Comparison of ENCODE assay signal across 8 cellular contexts in the genomic region with DNA sequence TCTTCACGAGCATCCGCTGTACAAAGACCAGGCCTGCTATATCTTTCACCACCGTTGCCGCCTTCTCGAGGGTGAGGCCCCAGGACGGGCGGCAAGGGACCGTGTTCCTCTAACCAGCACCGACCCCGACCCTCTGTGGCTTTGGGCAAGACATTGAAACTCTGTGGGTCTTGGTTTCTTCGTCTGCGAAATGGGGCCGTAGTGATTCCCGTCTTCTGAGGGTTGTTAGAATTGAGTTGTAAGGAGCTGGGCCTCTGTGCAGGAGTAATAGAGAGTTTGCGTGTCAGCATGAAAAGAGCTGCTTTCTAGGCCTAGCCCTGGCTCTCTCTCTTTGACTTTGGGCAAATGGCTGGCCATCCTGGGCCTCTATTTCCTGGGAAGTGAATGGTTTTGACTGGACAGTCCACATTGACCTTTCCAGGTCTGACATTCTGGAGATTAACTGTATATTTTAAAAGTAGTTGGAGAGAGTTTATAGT. TPM values are rescaled to one million over a fixed set of nuclear protein-coding genes. Genes with fewer than 3 reads are reported as not detected.
DNase-seq lines count a peak whose midpoint lies in the region; ATAC-seq, FAIRE-seq and TF ChIP-seq lines count a peak whose summit lies in the region.

No MANE protein-coding gene starts in this region.

- no peak for TF ChIP-seq POLR2A in IMR-90 (IDR thresholded peaks at IDR 0.05; ENCODE audit: low read depth, low read length)

- H3K18ac ChIP-seq in IMR-90 (ENCODE audit: low read depth, low read length): no peak overlapping the region

- TF ChIP-seq RAD21 in IMR-90 (IDR thresholded peaks at IDR 0.05; ENCODE audit: low read length): no peak

- H3K9ac ChIP-seq in IMR-90 (ENCODE audit: low read depth, low read length) (peak overlapping the region; percentile 66), mucosa of stomach (ENCODE audit: low read length) (peak overlapping the region; percentile 90)

- peak overlapping the region; percentile 94 for H3K4me2 ChIP-seq in IMR-90 (ENCODE audit: low read depth, low read length)

- H3K9me3 ChIP-seq in IMR-90 (ENCODE audit: control insufficient read depth, insufficient read depth, low read length): no peaks in the 10 kb centered on the region
- no peaks in the 10 kb centered on the region for H3K9me3 ChIP-seq in mucosa of stomach (ENCODE audit: control insufficient read depth, low read length)

- H2BK20ac ChIP-seq in IMR-90 (ENCODE audit: low read depth, low read length): no peak overlapping the region

- peak overlapping the region; percentile 46 for H4K5ac ChIP-seq in IMR-90 (ENCODE audit: low read depth, low read length)

- peak overlapping the region; percentile 61 for H2AK5ac ChIP-seq in IMR-90 (ENCODE audit: low read depth, low read length)

- H4K20me1 ChIP-seq in IMR-90 (ENCODE audit: insufficient read depth, low read length): peaks cover 1% of the 10 kb centered on the region; the same call in 1 of the 2 replicates

- peak overlapping the region; percentile 84 for H3K27ac Mint-ChIP-seq in activated CD4-positive, alpha-beta T cell treated with anti-CD3 and anti-CD28 coated beads for 36 hours
- H3K27ac Mint-ChIP-seq in chondrocyte (ENCODE audit: unreplicated experiment): peak overlapping the region; percentile 80

- peak overlapping the region; percentile 81 to 83 for H4K8ac ChIP-seq in IMR-90 (ENCODE audit: low read depth in 2 of 2, low read length in 2 of 2)

- H3K23ac ChIP-seq in IMR-90 (ENCODE audit: low read depth, low read length): peak overlapping the region; percentile 7

- POLR2A ChIA-PET in activated CD4-positive, alpha-beta T cell treated with anti-CD3 and anti-CD28 coated beads for 36 hours (lab: Charles Lee): interaction anchor here (0.6 to 1.0 kb wide), 3 partner anchors 134 to 212 kb away, joined by 3 to 5 read pairs (median 3); no protein-coding TSS in a partner anchor
- POLR2A ChIA-PET in IMR-90 (lab: Charles Lee; ENCODE audit: unreplicated experiment): interaction anchor here (0.6 kb wide), 1 partner anchor 688 kb away, joined by 3 read pairs; no protein-coding TSS in a partner anchor

- no TSS peak for BruUV-seq in IMR-90 (replicated peaks; lab: Mats Ljungman, UMichigan)

- no peak for DNase-seq in activated CD4-positive, alpha-beta T cell treated with anti-CD3 and anti-CD28 coated beads for 36 hours
- no peak for DNase-seq in activated CD4-positive, alpha-beta T cell treated with anti-CD3 and anti-CD28 coated beads, Interleukin-2, amount 50 U/mL, for 1 hour
- DNase-seq in IMR-90 (peak; percentile 6), chondrocyte (ENCODE audit: low spot score) (no peak), HTR-8/SVneo (ENCODE audit: insufficient read length, low spot score) (no peak), cerebellar cortex (ENCODE audit: low spot score) (no peak)
- no peak for DNase-seq in central memory CD4-positive, alpha-beta T cell

- H3K36me3 ChIP-seq in IMR-90 (ENCODE audit: control insufficient read depth, insufficient read depth, low read length) (peaks cover 11% of the 10 kb centered on the region), mucosa of stomach (ENCODE audit: control insufficient read depth, insufficient read depth, low read length) (no peaks in the 10 kb centered on the region)

- H3K9me1 ChIP-seq in IMR-90 (ENCODE audit: insufficient read depth, low read length): peaks cover 6% of the 10 kb centered on the region; the same call in 1 of the 2 replicates

- peaks cover 43 to 53% of the 10 kb centered on the region in 2 experiments for H3K79me1 ChIP-seq in IMR-90 (ENCODE audit: low read depth in 1 of 2, low read length in 2 of 2)

- peak overlapping the region; percentile 41 for H3K27ac ChIP-seq in IMR-90 (ENCODE audit: insufficient read depth, low read length)

- CTCF ChIA-PET in activated CD4-positive, alpha-beta T cell treated with anti-CD3 and anti-CD28 coated beads for 36 hours (lab: Charles Lee): interaction anchor here (0.6 to 3.6 kb wide), 9 partner anchors 11 to 542 kb away, joined by 3 to 16 read pairs (median 3); no protein-coding TSS in a partner anchor
- CTCF ChIA-PET in IMR-90 (lab: Yijun Ruan, JAX): interaction anchor here (0.6 kb wide), 1 partner anchor 129 kb away, joined by 3 read pairs; no protein-coding TSS in a partner anchor

- H3K36me3 Mint-ChIP-seq in activated CD4-positive, alpha-beta T cell treated with anti-CD3 and anti-CD28 coated beads for 36 hours (ENCODE audit: low read depth): peaks cover 29% of the 10 kb centered on the region
- peaks cover 8% of the 10 kb centered on the region for H3K36me3 Mint-ChIP-seq in chondrocyte (ENCODE audit: low read depth)

- H3K4me3 ChIP-seq in IMR-90 (ENCODE audit: insufficient read depth, low read depth, low read length) (peak overlapping the region; percentile 73), mucosa of stomach (ENCODE audit: low read length) (peak overlapping the region; percentile 44)

- H3K14ac ChIP-seq in IMR-90 (replicated peaks; ENCODE audit: low read depth, low read length): peak overlapping the region; percentile 47

- H3K27me3 Mint-ChIP-seq in activated CD4-positive, alpha-beta T cell treated with anti-CD3 and anti-CD28 coated beads for 36 hours: no peaks in the 10 kb centered on the region
- H3K27me3 Mint-ChIP-seq in chondrocyte (ENCODE audit: low read depth): no peaks in the 10 kb centered on the region

- in situ Hi-C loops in IMR-90 (cut with MboI; ENCODE audit: low sequenced_read_pairs): loop anchor here (25.0 kb wide), 1 partner anchor 338 kb away; no protein-coding TSS in a partner anchor

- H3K4ac ChIP-seq in IMR-90 (ENCODE audit: low read depth, low read length): peak overlapping the region; percentile 54

- peak; percentile 14 for ATAC-seq in activated CD4-positive, alpha-beta T cell treated with anti-CD3 and anti-CD28 coated beads for 36 hours
- peak; percentile 45 for ATAC-seq in IMR-90 (ENCODE audit: low read depth)

- no peak overlapping the region for H2BK5ac ChIP-seq in IMR-90 (ENCODE audit: low read depth, low read length, poor library complexity, severe bottlenecking)

- TF ChIP-seq CTCF in IMR-90 (conservative IDR thresholded peaks at IDR 0.05; ENCODE audit: low read depth, low read length) (no peak), chondrocyte (IDR thresholded peaks at IDR 0.05) (no peak)

- no peak for FAIRE-seq in HTR-8/SVneo (lab: Jason Lieb, UNC)

- no peaks in the 10 kb centered on the region for H3K9me3 Mint-ChIP-seq in activated CD4-positive, alpha-beta T cell treated with anti-CD3 and anti-CD28 coated beads for 36 hours (ENCODE audit: low read depth)
- H3K9me3 Mint-ChIP-seq in chondrocyte (ENCODE audit: low read depth): no peaks in the 10 kb centered on the region

- dilution Hi-C loops in IMR-90 (cut with HindIII; ENCODE audit: low sequenced_read_pairs, unreplicated experiment): no loop called here

- peak overlapping the region; percentile 53; the same call in 1 of the 2 replicates for H4K91ac ChIP-seq in IMR-90 (ENCODE audit: insufficient read depth, low read depth, low read length)

- H2BK120ac ChIP-seq in IMR-90 (ENCODE audit: low read depth, low read length): no peak overlapping the region

- intact Hi-C loops in activated CD4-positive, alpha-beta T cell treated with anti-CD3 and anti-CD28 coated beads for 36 hours (cut with DNase I, micrococcal nuclease): loop anchor here (1.0 to 10.0 kb wide), 11 partner anchors 147 to 604 kb away; a partner anchor contains a TSS
- intact Hi-C loops in IMR-90 (cut with micrococcal nuclease): loop anchor here (1.0 to 2.0 kb wide), 3 partner anchors 79 to 288 kb away; no protein-coding TSS in a partner anchor

- 0 out of 2 replicates have a peak overlapping the region, but pooled peaks have one; percentile 8 for H3K56ac ChIP-seq in IMR-90 (ENCODE audit: extremely low read depth, insufficient read depth, low read length)

- WGBS in IMR-90 (ENCODE audit: extremely low coverage in 2 of 2, insufficient read length in 1 of 2), 2 experiments: no CpG with 5 or more reads among the region's 15 CpGs

- H2AFZ ChIP-seq in IMR-90 (replicated peaks; ENCODE audit: low read length, poor library complexity): peak overlapping the region; percentile 90

- peaks cover 30% of the 10 kb centered on the region for H3K4me1 Mint-ChIP-seq in activated CD4-positive, alpha-beta T cell treated with anti-CD3 and anti-CD28 coated beads for 36 hours
- peaks cover 35% of the 10 kb centered on the region for H3K4me1 Mint-ChIP-seq in chondrocyte (ENCODE audit: low read depth)

- H3K4me1 ChIP-seq in IMR-90 (ENCODE audit: control insufficient read depth, insufficient read depth, low read length): peaks cover 4% of the 10 kb centered on the region
- peaks cover 19% of the 10 kb centered on the region for H3K4me1 ChIP-seq in mucosa of stomach (ENCODE audit: control insufficient read depth, insufficient read depth, low read length)

- peak overlapping the region; percentile 76 for H2AK9ac ChIP-seq in IMR-90 (replicated peaks; ENCODE audit: low read depth, low read length, poor library complexity)

- H3K4me3 Mint-ChIP-seq in activated CD4-positive, alpha-beta T cell treated with anti-CD3 and anti-CD28 coated beads for 36 hours: peak overlapping the region; percentile 83
- H3K4me3 Mint-ChIP-seq in chondrocyte (ENCODE audit: unreplicated experiment): peak overlapping the region; percentile 88

- H3K27me3 ChIP-seq in IMR-90 (ENCODE audit: control insufficient read depth, insufficient read depth, low read length) (no peaks in the 10 kb centered on the region), mucosa of stomach (ENCODE audit: control insufficient read depth, insufficient read depth, low read length) (no peaks in the 10 kb centered on the region)

- H2BK15ac ChIP-seq in IMR-90 (ENCODE audit: low read depth, low read length): no peak overlapping the region

TF ChIP-seq in IMR-90, 13 proteins besides CTCF, POLR2A, EP300 and RAD21 (continues in another document):
- no peak for TF ChIP-seq CHD1 (IDR thresholded peaks at IDR 0.05; ENCODE audit: low read depth, low read length)

RNA-seq across cellular contexts. Expression of a gene that starts 0.6 kb away (rescaled TPM):
- total RNA-seq in activated CD4-positive, alpha-beta T cell treated with anti-CD3 and anti-CD28 coated beads for 36 hours: 100 to 1,000 TPM; 177 to 189 TPM
- total RNA-seq in IMR-90 (2012; rRNA removed) (111 and 132 TPM in 2 replicates), chondrocyte (66.0 to 66.9 TPM (median 66.3 TPM) in 3 replicates)
- polyA plus RNA-seq in IMR-90 (2012; rRNA removed): 36.5 and 42.8 TPM in 2 replicates
- 26.3 and 29.0 TPM in 2 replicates for polyA plus RNA-seq in IMR-90 (2012; cell fraction: cytosol; rRNA removed)
- 9.5 and 10.4 TPM in 2 replicates for polyA plus RNA-seq in IMR-90 (2012; cell fraction: nucleus; rRNA removed; ENCODE audit: low replicate concordance)

RNA-seq across cellular contexts. Expression of a gene that starts 0.7 kb away (rescaled TPM):
- 10 to 100 TPM; 13.1 to 13.5 TPM for total RNA-seq in activated CD4-positive, alpha-beta T cell treated with anti-CD3 and anti-CD28 coated beads for 36 hours
- total RNA-seq in IMR-90 (2012; rRNA removed): 3.3 and 3.8 TPM in 2 replicates
- 4.1 and 4.3 TPM in 2 replicates for polyA plus RNA-seq in IMR-90 (2012; rRNA removed)
- 2.4 and 3.3 TPM in 2 replicates for polyA plus RNA-seq in IMR-90 (2012; cell fraction: cytosol; rRNA removed)
- polyA plus RNA-seq in IMR-90 (2012; cell fraction: nucleus; rRNA removed; ENCODE audit: low replicate concordance): 4.6 and 5.1 TPM in 2 replicates
- 7.0 to 7.8 TPM (median 7.5 TPM) in 3 replicates for total RNA-seq in chondrocyte

RNA-seq across cellular contexts. Expression of a gene that starts 47.8 kb away (rescaled TPM):
- total RNA-seq in activated CD4-positive, alpha-beta T cell treated with anti-CD3 and anti-CD28 coated beads for 36 hours: not detected
- total RNA-seq in IMR-90 (2012; rRNA removed) (not detected in 2 replicates), chondrocyte (not detected in 3 replicates)
- polyA plus RNA-seq in IMR-90 (2012; rRNA removed): not detected in 2 replicates
- not detected in 2 replicates for polyA plus RNA-seq in IMR-90 (2012; cell fraction: cytosol; rRNA removed)
- not detected in 2 replicates for polyA plus RNA-seq in IMR-90 (2012; cell fraction: nucleus; rRNA removed; ENCODE audit: low replicate concordance)
